Comparison of ENCODE assay signal across 14 cellular contexts in the genomic region with DNA sequence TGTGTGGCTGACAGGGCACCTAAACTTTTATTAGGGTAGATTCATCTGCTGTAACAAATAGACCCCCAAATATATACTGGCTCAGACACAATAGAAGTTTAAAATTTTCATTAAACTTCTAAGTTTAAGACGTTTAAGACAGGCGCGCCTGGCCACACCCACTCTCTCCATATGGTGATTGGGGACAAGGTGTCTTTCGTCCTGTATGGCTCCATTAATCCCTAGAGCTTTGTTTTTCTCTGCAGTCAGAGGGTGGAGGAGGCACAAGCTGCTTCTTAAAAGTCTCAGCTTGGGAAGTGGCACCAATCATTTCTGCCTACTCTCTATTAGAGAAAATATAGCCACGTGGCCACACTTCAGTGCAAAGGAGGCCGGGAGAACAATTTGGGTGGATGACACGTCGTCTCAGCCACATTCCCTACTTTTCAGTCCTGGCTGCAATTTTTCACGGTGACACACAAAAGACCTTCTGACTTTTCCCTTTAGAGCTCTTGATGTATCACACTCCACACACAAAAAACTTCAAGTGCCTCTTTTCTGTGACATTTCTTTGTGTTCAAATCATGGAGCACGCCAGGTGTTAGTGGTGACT.
DNase-seq lines count a peak whose midpoint lies in the region; ATAC-seq and TF ChIP-seq lines count a peak whose summit lies in the region.
"Had no signal": no experiment of that assay in that cellular context is flagged by ENCODE, and none has a peak within 500 bp of the region (broad histone marks: within the 10 kb centered on the region; RNA-seq: fewer than 3 reads in every experiment).

No MANE protein-coding gene starts in this region.

- no peaks in the 10 kb centered on the region for H3K79me2 ChIP-seq in trophoblast cell (ENCODE audit: control insufficient read depth, insufficient read depth, low read length, poor library complexity)

- no peak overlapping the region for H4K91ac ChIP-seq in trophoblast cell (ENCODE audit: low read depth, low read length)

- no peak for ATAC-seq in GM19395 (IDR thresholded peaks at IDR 0.05; ENCODE audit: unreplicated experiment)
- ATAC-seq: CD8-positive, alpha-beta T cell had no signal

- no peak overlapping the region for H3K14ac ChIP-seq in trophoblast cell (ENCODE audit: low read length)

- no peaks in the 10 kb centered on the region for H3K79me1 ChIP-seq in trophoblast cell (ENCODE audit: low read length)

- peaks cover 0 to 2% of the 10 kb centered on the region in 2 experiments for H3K4me1 ChIP-seq in trophoblast cell (ENCODE audit: control insufficient read depth in 1 of 2, insufficient read depth in 2 of 2, low read length in 2 of 2)

- H4K8ac ChIP-seq in trophoblast cell (ENCODE audit: low read depth, low read length), result no peak overlapping the region

- no peaks in the 10 kb centered on the region for H3K36me3 ChIP-seq in WERI-Rb-1
- no peaks in the 10 kb centered on the region for H3K36me3 ChIP-seq in trophoblast cell (ENCODE audit: control insufficient read depth in 1 of 2, insufficient read depth in 2 of 2, low read length in 2 of 2)

- DNase-seq in activated CD8-positive, alpha-beta memory T cell treated with anti-CD3 and anti-CD28 coated beads for 24 hours, result peak; percentile 4
- DNase-seq in activated CD8-positive, alpha-beta memory T cell treated with anti-CD3 and anti-CD28 coated beads, Interleukin-2, amount 50 U/mL, for 48 hours, result no peak
- peak; percentile 57 for DNase-seq in WERI-Rb-1
- peak in 26 of 42 donors; percentile 10 to 79 (median 46) for DNase-seq in head of caudate nucleus
- DNase-seq in trophoblast cell, result peak; percentile 40 to 64
- no peak for DNase-seq in SKM-1 treated with dmso at 0.1 percent for 144 hours (lab: John Stamatoyannopoulos, UW; ENCODE audit: unreplicated experiment)
- no peak for DNase-seq in DMS79 treated with DMSO at 0.1 percent for 48 hours (lab: John Stamatoyannopoulos, UW)
- DNase-seq: CD8-positive, alpha-beta T cell; COR-L47; GF-D8; H7 had no signal

- H3K9me3 ChIP-seq in WERI-Rb-1 (ENCODE audit: severe bottlenecking), result no peaks in the 10 kb centered on the region
- no peaks in the 10 kb centered on the region for H3K9me3 ChIP-seq in trophoblast cell (ENCODE audit: insufficient read depth, low read depth, low read length)

- no peak overlapping the region for H2AFZ ChIP-seq in trophoblast cell (ENCODE audit: insufficient read depth, low read length, poor library complexity)

- H3K4me3 ChIP-seq in WERI-Rb-1 (ENCODE audit: low read depth, low read length), result no peak overlapping the region
- H3K4me3 ChIP-seq in trophoblast cell (ENCODE audit: low read depth, low read length), result no peak overlapping the region

- intact Hi-C loops in head of caudate nucleus (cut with DNase I), result no loop called here

- no peak overlapping the region for H3K18ac ChIP-seq in trophoblast cell (ENCODE audit: low read length)

- H4K12ac ChIP-seq in trophoblast cell (ENCODE audit: low read depth, low read length), result no peak overlapping the region

- H3K9ac ChIP-seq in trophoblast cell (ENCODE audit: low read length), result no peak overlapping the region

- WGBS in trophoblast cell (ENCODE audit: extremely low coverage, insufficient coverage, insufficient read length), result no CpG with 5 or more reads among the region's 10 CpGs

- H2BK5ac ChIP-seq in trophoblast cell (ENCODE audit: low read depth, low read length, poor library complexity), result no peak overlapping the region

- H2BK12ac ChIP-seq in trophoblast cell (ENCODE audit: low read length), result no peak overlapping the region

- no peaks in the 10 kb centered on the region for H3K27me3 ChIP-seq in WERI-Rb-1 (ENCODE audit: insufficient read depth, low read depth, severe bottlenecking)
- no peaks in the 10 kb centered on the region for H3K27me3 ChIP-seq in trophoblast cell (ENCODE audit: insufficient read depth, low read length)

- H2AK5ac ChIP-seq in trophoblast cell (ENCODE audit: low read length), result no peak overlapping the region

- TF ChIP-seq CTCF in WERI-Rb-1 (IDR thresholded peaks at IDR 0.05; ENCODE audit: low read depth, low read length), result no peak

- peak overlapping the region; percentile 64 for H3K27ac ChIP-seq in WERI-Rb-1
- H3K27ac ChIP-seq in trophoblast cell (ENCODE audit: low read depth, low read length), result no peak overlapping the region
- H3K27ac ChIP-seq: 22Rv1, HL-60 had no signal

- H3K4ac ChIP-seq in trophoblast cell (ENCODE audit: low read depth, low read length), result no peak overlapping the region

- H3K4me2 ChIP-seq in trophoblast cell (ENCODE audit: low read length), result no peak overlapping the region

- no peak overlapping the region for H2BK120ac ChIP-seq in trophoblast cell (ENCODE audit: insufficient read depth, low read length, poor library complexity)

- no peak overlapping the region for H3K23ac ChIP-seq in trophoblast cell (ENCODE audit: low read length)

Comparison
In these comparisons a context has a peak if more than half of its experiments do, and no peak if none do; other contexts are left out.
1. DNase-seq: peak in activated CD8-positive, alpha-beta memory T cell treated with anti-CD3 and anti-CD28 coated beads for 24 hours (single experiment), WERI-Rb-1 (single experiment), head of caudate nucleus (26 of 42) and trophoblast cell (2 of 2); none in activated CD8-positive, alpha-beta memory T cell treated with anti-CD3 and anti-CD28 coated beads, Interleukin-2, amount 50 U/mL, for 48 hours (single experiment), SKM-1 treated with dmso at 0.1 percent for 144 hours (single experiment) and DMS79 treated with DMSO at 0.1 percent for 48 hours (single experiment).